ENCODE assay signal across 16 cellular contexts in genomic region chr2:165758276-165758675, GRCh38.
DNase-seq lines count a peak whose midpoint lies in the region; FAIRE-seq and TF ChIP-seq lines count a peak whose summit lies in the region.
"Had no signal": no experiment of that assay in that cellular context is flagged by ENCODE, and none has a peak within 500 bp of the region (broad histone marks: within the 10 kb centered on the region; RNA-seq: fewer than 3 reads in every experiment).

No MANE protein-coding gene starts in this region.

- FAIRE-seq in islet of Langerhans (lab: Jason Lieb, UNC), result peak; percentile 96
- FAIRE-seq in H54 (lab: Jason Lieb, UNC), result no peak
- FAIRE-seq: RCC 7860 had no signal

- TF ChIP-seq POLR2A in H54 (IDR thresholded peaks at IDR 0.05; ENCODE audit: low read depth, low read length), result no peak

- H3K9me3 ChIP-seq in HAP-1, result no peaks in the 10 kb centered on the region
- H3K9me3 ChIP-seq: body of pancreas, thyroid gland had no signal

- no peaks in the 10 kb centered on the region for H3K36me3 ChIP-seq in HAP-1 (replicated peaks)

- peaks cover 5% of the 10 kb centered on the region; the same call in 1 of the 2 replicates for H3K4me1 ChIP-seq in HAP-1

- 0 out of 2 replicates have a peak, but pooled peaks cover 3% of the 10 kb centered on the region for H3K27me3 ChIP-seq in HAP-1 (ENCODE audit: low read depth)
- H3K27me3 ChIP-seq: body of pancreas, thyroid gland had no signal

- peak; percentile 81 for DNase-seq in DMS153 (lab: John Stamatoyannopoulos, UW)
- DNase-seq in NCI-H1105 (lab: John Stamatoyannopoulos, UW), result peak; percentile 74
- DNase-seq in NCI-H446 (lab: John Stamatoyannopoulos, UW), result peak; percentile 36 to 59
- no peak for DNase-seq in H54 (ENCODE audit: insufficient read length, low spot score)
- no peak for DNase-seq in HAP-1 (ENCODE audit: low spot score in 2 of 2)
- DNase-seq in retina, result no peak
- DNase-seq in NAMALWA (ENCODE audit: low spot score), result no peak
- DNase-seq: activated CD4-positive, alpha-beta T cell treated with anti-CD3 and anti-CD28 coated beads for 1 hour; body of pancreas; CD4-positive, alpha-beta memory T cell; EL; occipital lobe; stimulated activated naive CD4-positive, alpha-beta T cell; thyroid gland had no signal

- in situ Hi-C loops in HAP-1 (cut with MboI; ENCODE audit: low sequenced_read_pairs), result no loop called here

- no peak overlapping the region for H3K4me3 ChIP-seq in HAP-1
- H3K4me3 ChIP-seq: body of pancreas, thyroid gland had no signal

Comparison
In these comparisons a context has a peak if more than half of its experiments do, and no peak if none do; other contexts are left out.
1. DNase-seq: peak in DMS153 (single experiment), NCI-H1105 (single experiment) and NCI-H446 (2 of 2); none in H54 (single experiment), HAP-1 (0 of 2), retina (single experiment) and NAMALWA (single experiment).